15 cellular contexts compared by ENCODE assay signal in genomic region chr6:48426636-48427035, GRCh38.
A peak's percentile ranks its signal among the peaks of the same experiment; 100 is the strongest.
DNase-seq lines count a peak whose midpoint lies in the region; ATAC-seq lines count a peak whose summit lies in the region.
"Had no signal": no experiment of that assay in that cellular context is flagged by ENCODE, and none has a peak within 500 bp of the region (broad histone marks: within the 10 kb centered on the region; RNA-seq: fewer than 3 reads in every experiment).

No MANE protein-coding gene starts in this region.

- DNase-seq in EL (peak; percentile 91), OCI-M1 (lab: John Stamatoyannopoulos, UW) (peak; percentile 53), dedifferentiated amniotic fluid mesenchymal stem cell (ENCODE audit: extremely low spot score) (peak; percentile 27), myocyte (ENCODE audit: low read depth) (peak; percentile 52), HuH-7 (ENCODE audit: low spot score) (no peak), iPS-NIHi7 (ENCODE audit: extremely low spot score) (no peak), HUDEP-2 (lab: John Stamatoyannopoulos, UW; ENCODE audit: unreplicated experiment in 76 of 76) (no peak)
- DNase-seq: activated CD4-positive, alpha-beta T cell treated with anti-CD3 and anti-CD28 coated beads, Interleukin-2, amount 10 ng/mL, durations not matched to agents 24 days and 14 days; activated T-cell treated with anti-CD3 and anti-CD28 coated beads, Interleukin-2, amount 50 U/mL, for 72 hours; CD8-positive, alpha-beta T cell; hypothalamus; lower lobe of right lung; NCI-H1105 treated with DMSO at 0.1 percent for 48 hours had no signal

- ATAC-seq in GM19395 (IDR thresholded peaks at IDR 0.05; ENCODE audit: unreplicated experiment), result no peak
- ATAC-seq: activated T-cell treated with anti-CD3 and anti-CD28 coated beads, Interleukin-2, amount 50 U/mL, for 72 hours; CD8-positive, alpha-beta T cell; lower lobe of right lung; Panc1 had no signal

Comparison
In these comparisons a context has a peak if more than half of its experiments do, and no peak if none do; other contexts are left out.
1. DNase-seq: peak in EL (single experiment), OCI-M1 (single experiment), dedifferentiated amniotic fluid mesenchymal stem cell (single experiment) and myocyte (single experiment); none in HuH-7 (single experiment), iPS-NIHi7 (single experiment) and HUDEP-2 (0 of 76).